ENCODE assay signal across 8 cellular contexts in the genomic region with DNA sequence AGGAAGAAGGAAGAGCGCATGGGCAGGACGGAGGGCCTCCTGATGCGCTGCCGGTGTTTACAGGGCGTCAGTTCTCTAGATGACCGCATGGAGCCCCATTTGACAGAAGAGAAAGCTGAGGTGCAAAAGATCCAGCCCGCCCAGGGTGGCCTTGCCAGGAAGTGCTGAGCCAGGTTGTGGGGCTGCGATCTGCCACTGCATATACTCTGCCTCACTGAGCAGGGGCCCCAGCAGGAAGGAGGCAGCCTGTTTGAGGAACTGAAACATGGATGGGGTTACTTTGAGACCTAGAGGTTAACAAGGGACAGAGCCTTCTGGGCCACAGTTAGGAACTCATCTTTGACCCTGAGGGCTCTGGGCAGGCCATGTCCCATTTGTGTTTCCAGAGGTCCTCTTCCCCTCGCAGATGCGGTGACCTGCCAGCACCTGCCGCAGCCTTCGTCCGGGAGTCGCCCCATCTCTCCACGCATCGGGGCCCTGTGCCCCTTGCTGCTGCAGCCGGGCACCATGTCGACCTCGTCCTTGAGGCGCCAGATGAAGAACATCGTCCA. TPM values are rescaled to one million over a fixed set of nuclear protein-coding genes. Genes with fewer than 3 reads are reported as not detected.
DNase-seq lines count a peak whose midpoint lies in the region; ATAC-seq and TF ChIP-seq lines count a peak whose summit lies in the region.

No MANE protein-coding gene starts in this region.

- peaks cover 38% of the 10 kb centered on the region for H3K4me1 ChIP-seq in upper lobe of right lung

- no peaks in the 10 kb centered on the region for H3K9me3 ChIP-seq in upper lobe of right lung

- TF ChIP-seq CTCF in GM13976 (IDR thresholded peaks at IDR 0.05; ENCODE audit: borderline replicate concordance, control extremely low read depth, extremely low read depth, insufficient read depth, missing control alignments) (peak; percentile 28), upper lobe of right lung (IDR thresholded peaks at IDR 0.05) (peak; percentile 5)

- in situ Hi-C loops in GM13976 (cut with MboI; ENCODE audit: low sequenced_read_pairs, unreplicated experiment): no loop called here

- H3K36me3 ChIP-seq in upper lobe of right lung: peaks cover 63% of the 10 kb centered on the region

- H3K27ac ChIP-seq in upper lobe of right lung: peak overlapping the region; percentile 36

- DNase-seq in GM13976 (ENCODE audit: low spot score) (peak; percentile 85), Kasumi-1 (lab: John Stamatoyannopoulos, UW) (peak; percentile 50 to 63), Right ventricle myocardium superior (peak; percentile 65), upper lobe of right lung (no peak), NCI-H510A (lab: John Stamatoyannopoulos, UW) (no peak), DMS 273 treated with DMSO at 0.1 percent for 48 hours (lab: John Stamatoyannopoulos, UW) (no peak)
- no peak for DNase-seq in activated effector memory CD4-positive, alpha-beta T cell treated with Interleukin-2 at 50 U/mL for 16 hours

- peak; percentile 65 for ATAC-seq in GM21528 (IDR thresholded peaks at IDR 0.05; ENCODE audit: low FRiP score, unreplicated experiment)
- ATAC-seq in Right ventricle myocardium superior (ENCODE audit: poor library complexity): peak; percentile 3
- ATAC-seq in upper lobe of right lung: peak; percentile 54

- intact Hi-C loops in Right ventricle myocardium superior (cut with DNase I) (no loop called here), upper lobe of right lung (cut with DNase I) (no loop called here)

- H3K27me3 ChIP-seq in upper lobe of right lung: no peaks in the 10 kb centered on the region

- H3K4me3 ChIP-seq in upper lobe of right lung: no peak overlapping the region

RNA-seq across cellular contexts. Expression of a gene that starts 3.2 kb away (rescaled TPM):
- total RNA-seq in Right ventricle myocardium superior: 223 TPM
- total RNA-seq in upper lobe of right lung: 117 TPM

RNA-seq across cellular contexts. Expression of a gene that starts 23.4 kb away (rescaled TPM):
- total RNA-seq in Right ventricle myocardium superior (75.1 TPM), upper lobe of right lung (142 TPM)

RNA-seq across cellular contexts. Expression of a gene that starts 30.2 kb away (rescaled TPM):
- 20.5 TPM for total RNA-seq in Right ventricle myocardium superior
- total RNA-seq in upper lobe of right lung: 11.1 TPM

RNA-seq across cellular contexts. Expression of a gene that starts 34.7 kb away (rescaled TPM):
- total RNA-seq in Right ventricle myocardium superior (7.1 TPM), upper lobe of right lung (16.4 TPM)

RNA-seq across cellular contexts. Expression of a gene that starts 37.4 kb away (rescaled TPM):
- 11.9 TPM for total RNA-seq in Right ventricle myocardium superior
- total RNA-seq in upper lobe of right lung: 30.7 TPM

Comparison
In these comparisons a context has a peak if more than half of its experiments do, and no peak if none do; other contexts are left out.
1. DNase-seq: peak in GM13976 (single experiment), Kasumi-1 (2 of 2) and Right ventricle myocardium superior (single experiment); none in upper lobe of right lung (single experiment), NCI-H510A (single experiment), DMS 273 treated with DMSO at 0.1 percent for 48 hours (single experiment) and activated effector memory CD4-positive, alpha-beta T cell treated with Interleukin-2 at 50 U/mL for 16 hours (single experiment).
2. ATAC-seq: peak in every context shown above with its lines; median percentile 65 in GM21528; 54 in upper lobe of right lung; 3 in Right ventricle myocardium superior.